In genomic region chr3:42098171-42098570, GRCh38 we compare ENCODE assay signal across 1 cellular context.
TF ChIP-seq lines count a peak whose summit lies in the region.

No MANE protein-coding gene starts in this region.

TF ChIP-seq in IMR-90, 13 proteins besides CTCF, POLR2A, EP300 and RAD21 (continued from another document):
- TF ChIP-seq NFE2L2 (IDR thresholded peaks at IDR 0.05; ENCODE audit: low read depth, low read length) (no peak), SMC3 (IDR thresholded peaks at IDR 0.05; ENCODE audit: low read depth, low read length) (no peak), MXI1 (IDR thresholded peaks at IDR 0.05; ENCODE audit: borderline replicate concordance, low read depth, low read length) (no peak), USF2 (IDR thresholded peaks at IDR 0.05; ENCODE audit: low read depth, low read length) (no peak), FOS (IDR thresholded peaks at IDR 0.05; ENCODE audit: low read depth, low read length) (no peak)
